In the genomic region with DNA sequence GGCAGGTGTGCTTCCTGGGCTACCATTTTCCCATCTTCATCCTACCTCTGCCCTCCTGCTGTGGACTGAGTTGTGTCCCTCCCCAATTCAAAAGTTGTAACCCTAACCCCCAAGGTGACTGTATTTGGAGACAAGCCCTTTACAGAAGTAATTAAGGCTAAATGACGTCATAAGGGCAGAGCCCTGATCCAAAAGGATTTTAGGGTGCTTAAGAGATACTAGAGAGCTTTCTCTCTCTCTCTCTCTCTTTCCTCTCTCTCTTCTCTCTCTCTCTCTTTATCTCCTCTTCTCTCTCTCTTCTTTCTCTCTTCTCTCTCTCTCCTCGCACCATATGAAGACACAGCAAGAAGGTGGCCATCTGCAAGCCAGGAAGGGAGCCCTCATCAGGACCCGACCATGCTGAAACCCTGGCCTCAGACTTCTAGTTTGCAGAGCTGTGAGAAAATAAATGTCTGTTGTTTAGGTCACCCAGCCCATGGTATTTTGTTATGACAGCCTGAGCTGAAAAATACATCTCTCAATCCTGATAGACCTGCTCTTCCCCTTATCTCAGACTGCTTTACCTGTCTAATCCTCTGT, we compare ENCODE assay signal across 21 cellular contexts. TPM values are rescaled to one million over a fixed set of nuclear protein-coding genes. Genes with fewer than 3 reads are reported as not detected.
DNase-seq lines count a peak whose midpoint lies in the region; ATAC-seq and TF ChIP-seq lines count a peak whose summit lies in the region.
"Had no signal": no experiment of that assay in that cellular context is flagged by ENCODE, and none has a peak within 500 bp of the region (broad histone marks: within the 10 kb centered on the region; RNA-seq: fewer than 3 reads in every experiment).

No MANE protein-coding gene starts in this region.

- no peaks in the 10 kb centered on the region for H3K27me3 Mint-ChIP-seq in activated T-cell treated with anti-CD3 and anti-CD28 coated beads, Interleukin-2, amount 50 U/mL, for 24 hours
- H3K27me3 Mint-ChIP-seq in activated T-helper 17 cell treated with anti-CD3 and anti-CD28 coated beads, Interleukin-2, amount 50 U/mL, for 72 hours, result no peaks in the 10 kb centered on the region
- H3K27me3 Mint-ChIP-seq in mesothelial cell of epicardium (ENCODE audit: low read depth), result peaks cover 31% of the 10 kb centered on the region

- H3K9ac ChIP-seq in HCT116 (ENCODE audit: low read length), result no peak overlapping the region
- H3K9ac ChIP-seq: BLaER1 treated with 17β-estradiol and CSF1 and Interleukin-3, amounts not matched to agents 10 nM and 100 nM had no signal

- peak overlapping the region; percentile 92 for H3K27ac Mint-ChIP-seq in activated T-cell treated with anti-CD3 and anti-CD28 coated beads, Interleukin-2, amount 50 U/mL, for 24 hours
- H3K27ac Mint-ChIP-seq in activated T-helper 17 cell treated with anti-CD3 and anti-CD28 coated beads, Interleukin-2, amount 50 U/mL, for 72 hours, result peak overlapping the region; percentile 98
- H3K27ac Mint-ChIP-seq in mesothelial cell of epicardium, result no peak overlapping the region
- H3K27ac Mint-ChIP-seq: endodermal cell, GM23338 had no signal

- POLR2A ChIA-PET in HCT116 (lab: Charles Lee), result no interaction called here

- TF ChIP-seq EP300 in upper lobe of left lung (IDR thresholded peaks at IDR 0.05), result no peak

- intact Hi-C loops in HCT116 (cut with micrococcal nuclease), result no loop called here

- peak overlapping the region; percentile 56 for H3K4me2 ChIP-seq in HCT116 (ENCODE audit: low read length)
- H3K4me2 ChIP-seq: GM23338 had no signal

- H3K27ac ChIP-seq in HCT116 (ENCODE audit: low read depth, low read length) (no peak overlapping the region), foreskin keratinocyte (peak overlapping the region; percentile 65), upper lobe of left lung (no peak overlapping the region)
- H3K27ac ChIP-seq: BLaER1 treated with 17β-estradiol and CSF1 and Interleukin-3, amounts not matched to agents 10 nM and 100 nM; testis had no signal

- RAD21 ChIA-PET in HCT116 (lab: Charles Lee; ENCODE audit: low non-redundant PET in 1 of 2, low total read pairs in 2 of 2, uncharacterized antibody in 2 of 2, unreplicated experiment in 2 of 2), result no interaction called here

- TF ChIP-seq CTCF in HCT116 (IDR thresholded peaks at IDR 0.05 in 2 of 3, conservative IDR thresholded peaks at IDR 0.05 in 1 of 3; ENCODE audit: borderline replicate concordance in 1 of 3, insufficient read depth in 1 of 3, low read depth in 2 of 3, low read length in 2 of 3) (no peak), foreskin keratinocyte (conservative IDR thresholded peaks at IDR 0.05) (no peak), upper lobe of left lung (IDR thresholded peaks at IDR 0.05) (no peak), mesothelial cell of epicardium (IDR thresholded peaks at IDR 0.05; ENCODE audit: unreplicated experiment) (no peak)

- H3K27me3 ChIP-seq in HCT116 (ENCODE audit: insufficient read depth, low read length), result peaks cover 30% of the 10 kb centered on the region; the same call in 1 of the 2 replicates
- no peaks in the 10 kb centered on the region for H3K27me3 ChIP-seq in foreskin keratinocyte
- no peaks in the 10 kb centered on the region for H3K27me3 ChIP-seq in upper lobe of left lung
- H3K27me3 ChIP-seq: BLaER1 treated with 17β-estradiol and CSF1 and Interleukin-3, amounts not matched to agents 10 nM and 100 nM; testis had no signal

- no peak overlapping the region for H3K4me3 ChIP-seq in HCT116 (replicated peaks in 1 of 2; ENCODE audit: low read depth in 1 of 2, low read length in 2 of 2)
- no peak overlapping the region for H3K4me3 ChIP-seq in upper lobe of left lung
- H3K4me3 ChIP-seq: BLaER1 treated with 17β-estradiol and CSF1 and Interleukin-3, amounts not matched to agents 10 nM and 100 nM; GM23338; testis had no signal

- no peak overlapping the region for H3K4me3 Mint-ChIP-seq in activated T-cell treated with anti-CD3 and anti-CD28 coated beads, Interleukin-2, amount 50 U/mL, for 24 hours
- peak overlapping the region; percentile 66 for H3K4me3 Mint-ChIP-seq in activated T-helper 17 cell treated with anti-CD3 and anti-CD28 coated beads, Interleukin-2, amount 50 U/mL, for 72 hours
- no peak overlapping the region for H3K4me3 Mint-ChIP-seq in mesothelial cell of epicardium
- H3K4me3 Mint-ChIP-seq: endodermal cell, GM23338 had no signal

- H3K9me3 Mint-ChIP-seq in activated T-cell treated with anti-CD3 and anti-CD28 coated beads, Interleukin-2, amount 50 U/mL, for 24 hours, result peaks cover 18% of the 10 kb centered on the region
- peaks cover 4% of the 10 kb centered on the region for H3K9me3 Mint-ChIP-seq in activated T-helper 17 cell treated with anti-CD3 and anti-CD28 coated beads, Interleukin-2, amount 50 U/mL, for 72 hours
- H3K9me3 Mint-ChIP-seq in mesothelial cell of epicardium, result peaks cover 15% of the 10 kb centered on the region

- WGBS in upper lobe of left lung, 2 donors, result 84 to 88% methylated on average over 3 of the region's 3 CpGs

- H2AFZ ChIP-seq in HCT116 (ENCODE audit: low read depth, low read length, poor library complexity, severe bottlenecking), result no peak overlapping the region
- H2AFZ ChIP-seq: GM23338 had no signal

- peaks cover 24% of the 10 kb centered on the region for H3K36me3 Mint-ChIP-seq in activated T-cell treated with anti-CD3 and anti-CD28 coated beads, Interleukin-2, amount 50 U/mL, for 24 hours (ENCODE audit: low read depth)
- H3K36me3 Mint-ChIP-seq in activated T-helper 17 cell treated with anti-CD3 and anti-CD28 coated beads, Interleukin-2, amount 50 U/mL, for 72 hours (ENCODE audit: low read depth), result peaks cover 6% of the 10 kb centered on the region
- H3K36me3 Mint-ChIP-seq in mesothelial cell of epicardium, result no peaks in the 10 kb centered on the region

- no TSS peak for BruUV-seq in HCT116 (replicated peaks; lab: Mats Ljungman, UMichigan)

- H3K79me2 ChIP-seq in HCT116 (ENCODE audit: insufficient read depth, low read length), result no peaks in the 10 kb centered on the region

- H3K9me2 ChIP-seq in HCT116 (ENCODE audit: insufficient read depth), result no peaks in the 10 kb centered on the region

- H3K36me3 ChIP-seq in HCT116 (ENCODE audit: control insufficient read depth in 1 of 2, insufficient read depth in 2 of 2, low read length in 2 of 2), result no peaks in the 10 kb centered on the region
- H3K36me3 ChIP-seq in upper lobe of left lung, result no peaks in the 10 kb centered on the region
- H3K36me3 ChIP-seq: BLaER1 treated with 17β-estradiol and CSF1 and Interleukin-3, amounts not matched to agents 10 nM and 100 nM had no signal

- ATAC-seq in HCT116 (no peak), foreskin keratinocyte (no peak), upper lobe of left lung (ENCODE audit: low FRiP score in 2 of 2) (no peak)
- ATAC-seq in activated T-helper 17 cell treated with anti-CD3 and anti-CD28 coated beads, Interleukin-2, amount 50 U/mL, for 72 hours (replicated peaks), result no peak
- ATAC-seq: GM23338, left cardiac atrium had no signal

- no peak for DNase-seq in activated T-cell treated with anti-CD3 and anti-CD28 coated beads, Interleukin-2, amount 50 U/mL, for 24 hours
- no peak for DNase-seq in activated T-cell treated with anti-CD3 and anti-CD28 coated beads, Interleukin-2, amount 50 U/mL, for 1 hour
- DNase-seq in HCT116 (ENCODE audit: low read depth, low spot score) (no peak), foreskin keratinocyte (no peak), upper lobe of left lung (no peak), D341Med (ENCODE audit: low spot score) (no peak), mesothelial cell of epicardium (ENCODE audit: low spot score in 2 of 2, unreplicated experiment in 2 of 2) (no peak)
- DNase-seq: GF-D8, left cardiac atrium, mesenchymal stem cell, naive B cell, NCI-H1694 treated with DMSO at 0.1 percent for 48 hours, NCI-H748 treated with DMSO at 0.1 percent for 48 hours, SHP77, testis had no signal

- H3K9me3 ChIP-seq in HCT116 (ENCODE audit: control insufficient read depth in 1 of 2, insufficient read depth in 1 of 2, low read depth in 1 of 2, low read length in 2 of 2) (no peaks in the 10 kb centered on the region), upper lobe of left lung (no peaks in the 10 kb centered on the region)
- H3K9me3 ChIP-seq: testis had no signal

- CTCF ChIA-PET in HCT116 (lab: Charles Lee), result no interaction called here

- H3K4me1 ChIP-seq in HCT116 (ENCODE audit: control insufficient read depth in 1 of 2, insufficient read depth in 2 of 2, low read length in 2 of 2) (peaks cover 17 to 29% of the 10 kb centered on the region in 2 experiments), foreskin keratinocyte (peaks cover 16% of the 10 kb centered on the region), upper lobe of left lung (no peaks in the 10 kb centered on the region)
- H3K4me1 ChIP-seq: testis had no signal

- H3K4me1 Mint-ChIP-seq in activated T-cell treated with anti-CD3 and anti-CD28 coated beads, Interleukin-2, amount 50 U/mL, for 24 hours (ENCODE audit: low read depth), result peaks cover 73% of the 10 kb centered on the region
- H3K4me1 Mint-ChIP-seq in activated T-helper 17 cell treated with anti-CD3 and anti-CD28 coated beads, Interleukin-2, amount 50 U/mL, for 72 hours, result peaks cover 35% of the 10 kb centered on the region
- H3K4me1 Mint-ChIP-seq in mesothelial cell of epicardium, result peaks cover 14% of the 10 kb centered on the region

- no peak for TF ChIP-seq POLR2A in HCT116 (IDR thresholded peaks at IDR 0.05; ENCODE audit: borderline replicate concordance, extremely low read depth, insufficient read depth, insufficient read length)
- TF ChIP-seq POLR2A in upper lobe of left lung (IDR thresholded peaks at IDR 0.05), result no peak

- TF ChIP-seq RAD21 in HCT116 (IDR thresholded peaks at IDR 0.05; ENCODE audit: low read depth), result no peak

- no peaks in the 10 kb centered on the region for H4K20me1 ChIP-seq in HCT116 (ENCODE audit: insufficient read depth)
- H4K20me1 ChIP-seq: BLaER1 treated with 17β-estradiol and CSF1 and Interleukin-3, amounts not matched to agents 10 nM and 100 nM had no signal

TF ChIP-seq in HCT116, 20 proteins besides CTCF, POLR2A, EP300 and RAD21 (continues in another document):
- TF ChIP-seq SP1 (IDR thresholded peaks at IDR 0.05; ENCODE audit: low read depth), result no peak

RNA-seq across cellular contexts. Expression of gene TEX48, which starts 36.0 kb away (rescaled TPM):
- total RNA-seq in HCT116 (2021; ENCODE audit: unreplicated experiment) (not detected), foreskin keratinocyte (not detected in 2 replicates), upper lobe of left lung (not detected), mesothelial cell of epicardium (not detected in 3 replicates)
- polyA plus RNA-seq in HCT116 (2012), result not detected in 2 replicates
- total RNA-seq in activated T-helper 17 cell treated with anti-CD3 and anti-CD28 coated beads, Interleukin-2, amount 50 U/mL, for 72 hours, result under 1 TPM; 0.42 to 0.67 TPM
- 0.08 TPM in 1 of 2 replicates, not detected in the other for polyA plus RNA-seq in foreskin keratinocyte
- total RNA-seq: A673, endodermal cell, GM23338, left cardiac atrium, osteocyte had no signal
- polyA plus RNA-seq: GM23338 had no signal
